9 cellular contexts compared by ENCODE assay signal in the genomic region with DNA sequence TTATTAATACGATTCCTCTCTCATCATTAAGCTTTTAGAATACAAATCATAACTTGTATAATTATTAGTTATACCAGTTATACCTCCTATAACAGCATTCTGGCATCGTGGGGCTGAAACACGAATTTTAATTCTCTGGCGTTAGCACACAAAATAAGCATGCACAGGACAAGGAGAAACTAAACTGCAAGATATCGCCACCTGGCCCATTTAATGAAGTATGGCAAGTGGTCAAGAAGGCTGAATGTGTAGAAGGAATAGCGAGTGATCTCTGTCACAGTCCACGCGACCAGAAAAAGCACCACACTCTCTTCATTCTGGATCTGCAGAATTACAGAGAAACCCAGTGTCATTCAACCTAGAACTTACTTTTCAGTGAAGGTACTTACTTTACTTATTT. TPM values are rescaled to one million over a fixed set of nuclear protein-coding genes. Genes with fewer than 3 reads are reported as not detected.
DNase-seq lines count a peak whose midpoint lies in the region; ATAC-seq, FAIRE-seq and TF ChIP-seq lines count a peak whose summit lies in the region.
"Had no signal": no experiment of that assay in that cellular context is flagged by ENCODE, and none has a peak within 500 bp of the region (broad histone marks: within the 10 kb centered on the region; RNA-seq: fewer than 3 reads in every experiment).

No MANE protein-coding gene starts in this region.

- peak; percentile 33 for DNase-seq in GM12865 (ENCODE audit: low read depth)
- DNase-seq in Kasumi-1 (lab: John Stamatoyannopoulos, UW) = peak; percentile 44 to 57
- DNase-seq in GM12878 (ENCODE audit: low read depth, low spot score) = no peak
- no peak for DNase-seq in nephron progenitor cell
- no peak for DNase-seq in germinal center (ENCODE audit: low spot score)
- DNase-seq in coronary artery (ENCODE audit: low spot score) = no peak
- no peak for DNase-seq in Peyer's patch
- DNase-seq in transverse colon = no peak
- DNase-seq: head of caudate nucleus had no signal

- in situ Hi-C loops in GM12878 (cut with MboI) (no loop called here), transverse colon (cut with MboI; ENCODE audit: low pct_ligation_motif_present in 1 of 4, low pct_unique_long_range_greater_than_20kb in 1 of 4, low sequenced_read_pairs in 3 of 4) (no loop called here)

- no peaks in the 10 kb centered on the region for H3K27me3 ChIP-seq in GM12878 (replicated peaks in 1 of 2; ENCODE audit: control insufficient read depth in 2 of 2, insufficient read depth in 2 of 2, low read length in 1 of 2)
- no peaks in the 10 kb centered on the region for H3K27me3 ChIP-seq in Peyer's patch
- H3K27me3 ChIP-seq in transverse colon = no peaks in the 10 kb centered on the region

- H3K36me3 ChIP-seq in GM12878 (ENCODE audit: control insufficient read depth in 2 of 2, insufficient read depth in 2 of 2, low read length in 1 of 2) = no peaks in the 10 kb centered on the region
- no peaks in the 10 kb centered on the region for H3K36me3 ChIP-seq in Peyer's patch
- H3K36me3 ChIP-seq in transverse colon = no peaks in the 10 kb centered on the region

- peaks cover 9% of the 10 kb centered on the region for H3K36me3 Mint-ChIP-seq in nephron progenitor cell (ENCODE audit: low read depth)

- TF ChIP-seq RAD21 in GM12878 (IDR thresholded peaks at IDR 0.05; ENCODE audit: insufficient read depth, low read depth, low read length) = peak; percentile 58

- RAD21 ChIA-PET in GM12878 (lab: Charles Lee; ENCODE audit: unreplicated experiment) = interaction anchor here (1.9 kb wide), 1 partner anchor 134 kb away, joined by 6 read pairs; no protein-coding TSS in a partner anchor

- SMC1A ChIA-PET in GM12878 (lab: Charles Lee; ENCODE audit: uncharacterized antibody, unreplicated experiment) = interaction anchor here (0.6 to 1.1 kb wide), 3 partner anchors 41 to 190 kb away, joined by 3 to 8 read pairs (median 3); no protein-coding TSS in a partner anchor

- POLR2A ChIA-PET in GM12878 (lab: Charles Lee) = no interaction called here

- H3K9ac ChIP-seq in GM12878 (ENCODE audit: control insufficient read depth, insufficient read depth, low read length) = no peak overlapping the region

- H3K4me3 ChIP-seq in GM12865 (ENCODE audit: low read depth, low read length) (no peak overlapping the region), GM12878 (no peak overlapping the region), coronary artery (no peak overlapping the region), Peyer's patch (no peak overlapping the region), transverse colon (no peak overlapping the region)

- H3K27ac Mint-ChIP-seq in nephron progenitor cell = no peak overlapping the region

- no peak overlapping the region for H3K4me3 Mint-ChIP-seq in nephron progenitor cell

- ATAC-seq in GM12878 = peak; percentile 71

- H3K9me3 ChIP-seq in GM12878 (replicated peaks; ENCODE audit: control insufficient read depth, insufficient read depth, low read length) (no peaks in the 10 kb centered on the region), Peyer's patch (no peaks in the 10 kb centered on the region), transverse colon (no peaks in the 10 kb centered on the region)

- CTCF ChIA-PET in GM12878 (lab: Yijun Ruan, JAX) = interaction anchor here (0.8 to 7.0 kb wide), 5 partner anchors 9 to 191 kb away, joined by 3 to 56 read pairs (median 3); no protein-coding TSS in a partner anchor

- H3K9me3 Mint-ChIP-seq in nephron progenitor cell = no peaks in the 10 kb centered on the region

- TF ChIP-seq CTCF in GM12865 (IDR thresholded peaks at IDR 0.05; ENCODE audit: insufficient read depth, low read depth, low read length, missing control alignments) (peak; percentile 27), GM12878 (IDR thresholded peaks at IDR 0.05 in 2 of 3, conservative IDR thresholded peaks at IDR 0.05 in 1 of 3; ENCODE audit: control insufficient read depth in 2 of 3, extremely low read depth in 1 of 3, insufficient read depth in 1 of 3, low read depth in 3 of 3, low read length in 3 of 3) (peak; percentile 38 to 48 (median 38); a peak in 4 of 6 replicates), nephron progenitor cell (IDR thresholded peaks at IDR 0.05) (peak; percentile 32), coronary artery (IDR thresholded peaks at IDR 0.05) (no peak), Peyer's patch (IDR thresholded peaks at IDR 0.05) (peak in 2 of 6 experiments; percentile 28 to 30), transverse colon (IDR thresholded peaks at IDR 0.05) (peak in 1 of 5 experiments; percentile 11)

- TF ChIP-seq EP300 in GM12878 (IDR thresholded peaks at IDR 0.05; ENCODE audit: borderline replicate concordance in 1 of 2, control insufficient read depth in 1 of 2, low read depth in 2 of 2, low read length in 2 of 2) (no peak), transverse colon (IDR thresholded peaks at IDR 0.05; ENCODE audit: low read depth) (no peak)

- no peaks in the 10 kb centered on the region for H3K79me2 ChIP-seq in GM12878 (ENCODE audit: control insufficient read depth, insufficient read depth, low read length)

- 15% methylated on average over 8 of the region's 8 CpGs for WGBS in GM12878 (ENCODE audit: insufficient coverage, insufficient replicate concordance, low lambda C conversion rate, missing lambda C conversion rate)
- 56 to 66% methylated on average over 7 to 8 of the region's 8 CpGs for WGBS in transverse colon (ENCODE audit: low coverage in 1 of 2), 2 donors

- no peaks in the 10 kb centered on the region for H3K4me1 Mint-ChIP-seq in nephron progenitor cell

- no TSS peak for BruUV-seq in GM12878 (replicated peaks; lab: Mats Ljungman, UMichigan)

- FAIRE-seq in GM12878 (lab: Jason Lieb, UNC) = peak; percentile 31

- H2AFZ ChIP-seq in GM12878 (ENCODE audit: control insufficient read depth, low read depth, low read length) = no peak overlapping the region

- H3K27me3 Mint-ChIP-seq in nephron progenitor cell (ENCODE audit: low read depth, poor library complexity) = no peaks in the 10 kb centered on the region

- intact Hi-C loops in GM12878 (cut with micrococcal nuclease; ENCODE audit: unreplicated experiment) = loop anchor here (1.0 to 10.0 kb wide), 4 partner anchors 167 to 764 kb away; no protein-coding TSS in a partner anchor
- intact Hi-C loops in transverse colon (cut with DNase I; ENCODE audit: low total_unique reads) = no loop called here

- no peak for TF ChIP-seq POLR2A in GM12878 (IDR thresholded peaks at IDR 0.05; ENCODE audit: low read depth, low read length)
- TF ChIP-seq POLR2A in Peyer's patch (IDR thresholded peaks at IDR 0.05) = no peak
- TF ChIP-seq POLR2A in transverse colon (IDR thresholded peaks at IDR 0.05) = no peak

- H3K4me2 ChIP-seq in GM12878 (ENCODE audit: control insufficient read depth, insufficient read depth) = no peak overlapping the region

- no peaks in the 10 kb centered on the region for H4K20me1 ChIP-seq in GM12878 (ENCODE audit: control insufficient read depth, insufficient read depth)

- H3K4me1 ChIP-seq in GM12878 (ENCODE audit: control insufficient read depth, insufficient read depth, low read length) = no peaks in the 10 kb centered on the region
- no peaks in the 10 kb centered on the region for H3K4me1 ChIP-seq in Peyer's patch
- H3K4me1 ChIP-seq in transverse colon = no peaks in the 10 kb centered on the region

- H3K27ac ChIP-seq in GM12878 (ENCODE audit: control insufficient read depth, insufficient read depth) (no peak overlapping the region), coronary artery (no peak overlapping the region), Peyer's patch (no peak overlapping the region), transverse colon (no peak overlapping the region)

TF ChIP-seq in GM12878, 131 proteins besides CTCF, POLR2A, EP300 and RAD21 (continues in another document):
- TF ChIP-seq YY1 (IDR thresholded peaks at IDR 0.05; ENCODE audit: low read depth, low read length) = peak; percentile 32; the same call in 1 of the 2 replicates

RNA-seq across cellular contexts. Expression of gene HACD1, which starts 18.1 kb away (rescaled TPM):
- 0.94 and 1.3 TPM in 2 replicates for total RNA-seq in GM12878 (2013; cell fraction: nucleolus; rRNA removed)
- 1.2 and 1.5 TPM in 2 replicates for total RNA-seq in GM12878 (2014; rRNA removed)
- 0.22 and 1.1 TPM in 2 replicates for total RNA-seq in GM12878 (2014; rRNA removed; fragmentation: Illumina TruSeq; extraction: Trizol)
- 0.38 and 0.80 TPM in 2 replicates for total RNA-seq in GM12878 (2021)
- not detected for polyA plus RNA-seq in GM12878 (2011; ENCODE audit: low read depth)
- 1.5 and 1.6 TPM in 2 replicates for polyA plus RNA-seq in GM12878 (2011; rRNA removed)
- 0.36 and 0.40 TPM in 2 replicates for polyA plus RNA-seq in GM12878 (2011; cell fraction: cytosol; rRNA removed)
- 1.0 and 1.4 TPM in 2 replicates for polyA plus RNA-seq in GM12878 (2011; cell fraction: nucleus; rRNA removed)
- polyA plus RNA-seq in GM12878 (2012) = 0.97 TPM in 1 of 2 replicates, not detected in the other
- 0.57 and 1.5 TPM in 2 replicates for polyA plus RNA-seq in GM12878 (2014; fragmentation: Illumina TruSeq; extraction: Trizol)
- polyA plus RNA-seq in GM12878 (2014; fragmentation: Nextera tagmentation; extraction: Ambion mirVana) = under 1 TPM in 1 of 2 experiments, not detected in 1; 0.29 TPM
- 1.3 and 2.6 TPM in 2 replicates for polyA plus RNA-seq in GM12878 (2014; rRNA removed)
- under 1 TPM; 0.78 to 0.96 TPM for polyA plus RNA-seq in GM12878 (2016; fragmentation: Nextera tagmentation; extraction: Ambion mirVana)
- polyA minus RNA-seq in GM12878 (2011; rRNA and poly(A)+ RNA removed) = 1.4 and 1.8 TPM in 2 replicates
- not detected in 2 replicates for polyA minus RNA-seq in GM12878 (2011; cell fraction: cytosol; rRNA and poly(A)+ RNA removed)
- 0.97 and 1.2 TPM in 2 replicates for polyA minus RNA-seq in GM12878 (2011; cell fraction: nucleus; rRNA and poly(A)+ RNA removed)
- total RNA-seq in Peyer's patch = 1 to 10 TPM; 1.2 to 5.8 (median 3.7) TPM
- total RNA-seq in transverse colon = 10 to 100 TPM in 2 of 4 donors, 1 to 10 TPM in 1, not detected in 1; 6.7 to 52.3 (median 16.5) TPM

RNA-seq across cellular contexts. Expression of gene STAM, which starts 44.9 kb away (rescaled TPM):
- 38.1 and 54.4 TPM in 2 replicates for total RNA-seq in GM12878 (2013; cell fraction: nucleolus; rRNA removed)
- total RNA-seq in GM12878 (2014; rRNA removed) = 11.1 and 11.5 TPM in 2 replicates
- 14.7 and 15.1 TPM in 2 replicates for total RNA-seq in GM12878 (2014; rRNA removed; fragmentation: Illumina TruSeq; extraction: Trizol)
- 11.3 and 14.2 TPM in 2 replicates for total RNA-seq in GM12878 (2021)
- polyA plus RNA-seq in GM12878 (2011; ENCODE audit: low read depth) = 4.3 TPM
- 15.9 and 18.9 TPM in 2 replicates for polyA plus RNA-seq in GM12878 (2011; rRNA removed)
- 10.7 and 12.0 TPM in 2 replicates for polyA plus RNA-seq in GM12878 (2011; cell fraction: cytosol; rRNA removed)
- polyA plus RNA-seq in GM12878 (2011; cell fraction: nucleus; rRNA removed) = 16.1 and 18.4 TPM in 2 replicates
- polyA plus RNA-seq in GM12878 (2012) = 6.6 and 7.8 TPM in 2 replicates
- polyA plus RNA-seq in GM12878 (2014; fragmentation: Illumina TruSeq; extraction: Trizol) = 15.5 and 16.0 TPM in 2 replicates
- 1 to 10 TPM; 8.8 to 9.6 TPM for polyA plus RNA-seq in GM12878 (2014; fragmentation: Nextera tagmentation; extraction: Ambion mirVana)
- polyA plus RNA-seq in GM12878 (2014; rRNA removed) = 9.3 and 9.7 TPM in 2 replicates
- 10 to 100 TPM; 14.6 to 15.8 TPM for polyA plus RNA-seq in GM12878 (2016; fragmentation: Nextera tagmentation; extraction: Ambion mirVana)
- 22.8 and 23.9 TPM in 2 replicates for polyA minus RNA-seq in GM12878 (2011; rRNA and poly(A)+ RNA removed)
- polyA minus RNA-seq in GM12878 (2011; cell fraction: cytosol; rRNA and poly(A)+ RNA removed) = 7.8 and 11.0 TPM in 2 replicates
- polyA minus RNA-seq in GM12878 (2011; cell fraction: nucleus; rRNA and poly(A)+ RNA removed) = 40.3 and 44.4 TPM in 2 replicates
- total RNA-seq in Peyer's patch = 10 to 100 TPM in 3 of 4 donors, 1 to 10 TPM in 1; 7.9 to 28.1 (median 16.2) TPM
- 10 to 100 TPM in 2 of 4 donors, 1 to 10 TPM in 2; 1.9 to 18.4 (median 9.3) TPM for total RNA-seq in transverse colon

Comparison
In these comparisons a context has a peak if more than half of its experiments do, and no peak if none do; other contexts are left out.
1. DNase-seq: peak in GM12865 (single experiment) and Kasumi-1 (2 of 2); none in GM12878 (single experiment), nephron progenitor cell (single experiment), germinal center (single experiment), coronary artery (single experiment), Peyer's patch (0 of 3) and transverse colon (single experiment).